In genomic region chr10:124710266-124710881, GRCh38 we compare ENCODE assay signal across 12 cellular contexts. TPM values are rescaled to one million over a fixed set of nuclear protein-coding genes. Genes with fewer than 3 reads are reported as not detected.
DNase-seq lines count a peak whose midpoint lies in the region; ATAC-seq and TF ChIP-seq lines count a peak whose summit lies in the region.
"Had no signal": no experiment of that assay in that cellular context is flagged by ENCODE, and none has a peak within 500 bp of the region (broad histone marks: within the 10 kb centered on the region; RNA-seq: fewer than 3 reads in every experiment).

No MANE protein-coding gene starts in this region.

- peaks cover 25% of the 10 kb centered on the region for H4K20me1 ChIP-seq in osteoblast (ENCODE audit: insufficient read depth, low read length)

- no peak for DNase-seq in activated naive CD8-positive, alpha-beta T cell treated with anti-CD3 and anti-CD28 coated beads, Interleukin-2, amount 50 U/mL, for 24 hours
- DNase-seq in activated naive CD8-positive, alpha-beta T cell treated with anti-CD3 and anti-CD28 coated beads for 36 hours = no peak
- DNase-seq in esophagus muscularis mucosa (ENCODE audit: extremely low spot score) (no peak), osteoblast (ENCODE audit: insufficient read length, low spot score, missing footprints) (peak; percentile 37), upper lobe of left lung (no peak), NK-92 (lab: John Stamatoyannopoulos, UW; ENCODE audit: unreplicated experiment) (no peak), dedifferentiated amniotic fluid mesenchymal stem cell (ENCODE audit: extremely low spot score) (no peak)
- DNase-seq: naive thymus-derived CD4-positive, alpha-beta T cell; stimulated activated CD4-positive, alpha-beta T cell treated with anti-CD3 and anti-CD28 coated beads, Interleukin-1b, Interleukin-23, amount 100 ng/mL, for 48 hours; T1000 had no signal

- intact Hi-C loops in esophagus muscularis mucosa (cut with DNase I) = no loop called here

- H3K27me3 Mint-ChIP-seq in activated naive CD8-positive, alpha-beta T cell treated with anti-CD3 and anti-CD28 coated beads, Interleukin-2, amount 50 U/mL, for 24 hours = no peaks in the 10 kb centered on the region
- no peaks in the 10 kb centered on the region for H3K27me3 Mint-ChIP-seq in activated naive CD8-positive, alpha-beta T cell treated with anti-CD3 and anti-CD28 coated beads for 36 hours
- H3K27me3 Mint-ChIP-seq: naive thymus-derived CD4-positive, alpha-beta T cell; stimulated activated naive CD8-positive, alpha-beta T cell treated with anti-CD3 and anti-CD28 coated beads, Interleukin-15, Interleukin-2, amounts not matched to agents 100 ng/mL and 50 ng/mL, for 24 hours had no signal

- peaks cover 6% of the 10 kb centered on the region for H3K79me2 ChIP-seq in osteoblast (ENCODE audit: insufficient read depth, low read length)

- ATAC-seq in activated naive CD8-positive, alpha-beta T cell treated with anti-CD3 and anti-CD28 coated beads, Interleukin-2, amount 50 U/mL, for 24 hours = no peak
- ATAC-seq in upper lobe of left lung (ENCODE audit: low FRiP score in 2 of 2) (no peak), GM21723 (IDR thresholded peaks at IDR 0.05; ENCODE audit: unreplicated experiment) (no peak)

- H3K4me3 ChIP-seq in esophagus muscularis mucosa = no peak overlapping the region
- H3K4me3 ChIP-seq in osteoblast (ENCODE audit: insufficient read depth, low read length) = no peak overlapping the region
- no peak overlapping the region for H3K4me3 ChIP-seq in upper lobe of left lung

- H3K4me1 ChIP-seq in esophagus muscularis mucosa (peaks cover 61 to 91% (median 78%) of the 10 kb centered on the region in 4 donors), osteoblast (ENCODE audit: insufficient read depth, low read length) (no peaks in the 10 kb centered on the region), upper lobe of left lung (peaks cover 67 to 88% (median 77%) of the 10 kb centered on the region in 4 donors)

- H2AFZ ChIP-seq in osteoblast (ENCODE audit: low read length) = no peak overlapping the region

- peaks cover 4% of the 10 kb centered on the region for H3K36me3 Mint-ChIP-seq in activated naive CD8-positive, alpha-beta T cell treated with anti-CD3 and anti-CD28 coated beads, Interleukin-2, amount 50 U/mL, for 24 hours (ENCODE audit: low read depth)
- peaks cover 8% of the 10 kb centered on the region for H3K36me3 Mint-ChIP-seq in activated naive CD8-positive, alpha-beta T cell treated with anti-CD3 and anti-CD28 coated beads for 36 hours

- no peaks in the 10 kb centered on the region for H3K9me3 Mint-ChIP-seq in activated naive CD8-positive, alpha-beta T cell treated with anti-CD3 and anti-CD28 coated beads, Interleukin-2, amount 50 U/mL, for 24 hours
- H3K9me3 Mint-ChIP-seq in activated naive CD8-positive, alpha-beta T cell treated with anti-CD3 and anti-CD28 coated beads for 36 hours = no peaks in the 10 kb centered on the region
- H3K9me3 Mint-ChIP-seq: naive thymus-derived CD4-positive, alpha-beta T cell; stimulated activated naive CD8-positive, alpha-beta T cell treated with anti-CD3 and anti-CD28 coated beads, Interleukin-15, Interleukin-2, amounts not matched to agents 100 ng/mL and 50 ng/mL, for 24 hours had no signal

- H3K36me3 ChIP-seq in esophagus muscularis mucosa = peaks cover 0 to 8% (median 3%) of the 10 kb centered on the region in 4 donors
- H3K36me3 ChIP-seq in osteoblast (ENCODE audit: insufficient read depth, low read length) = peaks cover 6% of the 10 kb centered on the region
- peaks cover 0 to 9% (median 6%) of the 10 kb centered on the region in 4 donors for H3K36me3 ChIP-seq in upper lobe of left lung

- no peak overlapping the region for H3K4me2 ChIP-seq in osteoblast (ENCODE audit: insufficient read depth, low read length)

- TF ChIP-seq EP300 in esophagus muscularis mucosa (IDR thresholded peaks at IDR 0.05) (no peak), upper lobe of left lung (IDR thresholded peaks at IDR 0.05) (no peak)

- no peak overlapping the region for H3K4me3 Mint-ChIP-seq in activated naive CD8-positive, alpha-beta T cell treated with anti-CD3 and anti-CD28 coated beads, Interleukin-2, amount 50 U/mL, for 24 hours
- H3K4me3 Mint-ChIP-seq in activated naive CD8-positive, alpha-beta T cell treated with anti-CD3 and anti-CD28 coated beads for 36 hours = no peak overlapping the region
- H3K4me3 Mint-ChIP-seq: naive thymus-derived CD4-positive, alpha-beta T cell; stimulated activated naive CD8-positive, alpha-beta T cell treated with anti-CD3 and anti-CD28 coated beads, Interleukin-15, Interleukin-2, amounts not matched to agents 100 ng/mL and 50 ng/mL, for 24 hours had no signal

- H3K27ac Mint-ChIP-seq in activated naive CD8-positive, alpha-beta T cell treated with anti-CD3 and anti-CD28 coated beads, Interleukin-2, amount 50 U/mL, for 24 hours = peak overlapping the region; percentile 11
- no peak overlapping the region for H3K27ac Mint-ChIP-seq in activated naive CD8-positive, alpha-beta T cell treated with anti-CD3 and anti-CD28 coated beads for 36 hours
- H3K27ac Mint-ChIP-seq: stimulated activated naive CD8-positive, alpha-beta T cell treated with anti-CD3 and anti-CD28 coated beads, Interleukin-15, Interleukin-2, amounts not matched to agents 100 ng/mL and 50 ng/mL, for 24 hours had no signal

- 81% methylated on average over 9 of the region's 14 CpGs for WGBS in esophagus muscularis mucosa
- WGBS in upper lobe of left lung, 2 donors = 76 to 83% methylated on average over 11 to 14 of the region's 14 CpGs

- H3K27ac ChIP-seq in esophagus muscularis mucosa (replicated peaks in 1 of 4) (peak overlapping the region in 3 of 4 donors; percentile 54 to 86 (median 81)), osteoblast (ENCODE audit: low read depth, low read length) (no peak overlapping the region), upper lobe of left lung (peak overlapping the region; percentile 2 to 87 (median 70))

- TF ChIP-seq CTCF in esophagus muscularis mucosa (IDR thresholded peaks at IDR 0.05) (no peak), osteoblast (IDR thresholded peaks at IDR 0.05; ENCODE audit: extremely low read depth, low read depth, low read length) (no peak), upper lobe of left lung (IDR thresholded peaks at IDR 0.05) (no peak)

- H3K4me1 Mint-ChIP-seq in activated naive CD8-positive, alpha-beta T cell treated with anti-CD3 and anti-CD28 coated beads, Interleukin-2, amount 50 U/mL, for 24 hours = peaks cover 85% of the 10 kb centered on the region
- peaks cover 42% of the 10 kb centered on the region for H3K4me1 Mint-ChIP-seq in activated naive CD8-positive, alpha-beta T cell treated with anti-CD3 and anti-CD28 coated beads for 36 hours

- no peaks in the 10 kb centered on the region for H3K27me3 ChIP-seq in esophagus muscularis mucosa
- H3K27me3 ChIP-seq in osteoblast (ENCODE audit: insufficient read depth, low read length) = no peaks in the 10 kb centered on the region
- no peaks in the 10 kb centered on the region for H3K27me3 ChIP-seq in upper lobe of left lung

- H3K9me3 ChIP-seq in esophagus muscularis mucosa (no peaks in the 10 kb centered on the region), osteoblast (ENCODE audit: low read depth, low read length) (no peaks in the 10 kb centered on the region), upper lobe of left lung (no peaks in the 10 kb centered on the region)

- TF ChIP-seq POLR2A in esophagus muscularis mucosa (IDR thresholded peaks at IDR 0.05; ENCODE audit: low read depth) (no peak), upper lobe of left lung (IDR thresholded peaks at IDR 0.05) (no peak)

RNA-seq across cellular contexts. Expression of gene FAM53B, which starts 33.8 kb away (rescaled TPM):
- total RNA-seq in activated naive CD8-positive, alpha-beta T cell treated with anti-CD3 and anti-CD28 coated beads for 36 hours = 1 to 10 TPM; 8.7 to 9.6 TPM
- total RNA-seq in esophagus muscularis mucosa (10 to 100 TPM; 25.2 to 43.3 (median 34.7) TPM), osteoblast (12.1 and 12.7 TPM in 2 replicates), upper lobe of left lung (10 to 100 TPM; 35.8 to 62.5 (median 47.8) TPM)
